In the genomic region with DNA sequence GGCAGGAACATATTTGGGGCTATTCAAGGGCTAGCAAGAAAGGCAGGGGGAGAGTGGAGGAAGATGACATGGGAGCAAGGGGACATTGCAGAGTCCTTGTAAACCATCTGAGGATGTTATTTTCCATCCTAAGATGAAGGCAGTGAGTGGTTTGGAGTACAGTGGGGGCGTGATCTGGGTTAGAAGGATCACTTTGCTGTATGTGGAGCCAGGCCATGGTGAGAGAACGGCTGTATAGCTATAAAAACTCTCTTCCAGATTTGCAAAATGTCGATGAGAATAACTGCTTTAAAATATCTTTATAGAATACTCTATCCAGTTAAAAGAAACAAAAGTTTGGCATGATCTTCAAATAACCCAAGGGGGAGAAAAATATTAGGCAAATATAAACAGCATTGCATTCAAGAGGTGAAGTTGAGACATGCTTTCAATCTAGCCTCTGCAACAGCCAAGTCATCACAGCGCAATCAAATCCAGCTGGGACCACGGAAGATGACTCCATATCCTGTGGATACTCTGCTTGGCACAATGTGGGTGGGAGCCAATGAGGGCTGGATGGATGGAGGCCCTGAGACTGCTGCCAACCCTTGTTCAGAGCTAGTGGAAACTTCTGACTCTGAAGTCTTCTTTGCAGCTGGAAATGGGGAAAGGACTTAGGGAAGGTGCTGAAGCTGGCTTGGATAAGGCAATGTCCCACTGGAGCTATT, we compare ENCODE assay signal across 11 cellular contexts.
DNase-seq lines count a peak whose midpoint lies in the region; ATAC-seq and TF ChIP-seq lines count a peak whose summit lies in the region.
"Had no signal": no experiment of that assay in that cellular context is flagged by ENCODE, and none has a peak within 500 bp of the region (broad histone marks: within the 10 kb centered on the region; RNA-seq: fewer than 3 reads in every experiment).

No MANE protein-coding gene starts in this region.

- peak; percentile 24 to 53 for ATAC-seq in lower lobe of right lung

- no peak overlapping the region for H3K27ac ChIP-seq in lower lobe of right lung
- H3K27ac ChIP-seq: uterus had no signal

- no peaks in the 10 kb centered on the region for H3K27me3 ChIP-seq in lower lobe of right lung (ENCODE audit: low read depth)
- H3K27me3 ChIP-seq: uterus had no signal

- intact Hi-C loops in lower lobe of right lung (cut with DNase I), result no loop called here

- H3K36me3 ChIP-seq in lower lobe of right lung, result no peaks in the 10 kb centered on the region
- H3K36me3 ChIP-seq: uterus had no signal

- H3K4me3 ChIP-seq in epithelial cell of esophagus (ENCODE audit: low read length) (no peak overlapping the region), lower lobe of right lung (no peak overlapping the region)
- H3K4me3 ChIP-seq: uterus had no signal

- TF ChIP-seq CTCF in AG09319 (IDR thresholded peaks at IDR 0.05; ENCODE audit: low read depth, low read length), result no peak
- no peak for TF ChIP-seq CTCF in epithelial cell of esophagus (IDR thresholded peaks at IDR 0.05; ENCODE audit: insufficient read depth, low read depth, low read length, missing control alignments)
- no peak for TF ChIP-seq CTCF in lower lobe of right lung (IDR thresholded peaks at IDR 0.05)

- H3K9me3 ChIP-seq in lower lobe of right lung, result no peaks in the 10 kb centered on the region
- H3K9me3 ChIP-seq: uterus had no signal

- peak; percentile 81 for DNase-seq in AG09319 (ENCODE audit: extremely low read depth, low read depth)
- DNase-seq in NCI-H226, result peak; percentile 50
- DNase-seq in epithelial cell of esophagus (ENCODE audit: low read depth), result peak; percentile 77
- no peak for DNase-seq in lower lobe of right lung
- no peak for DNase-seq in COLO668 (lab: John Stamatoyannopoulos, UW; ENCODE audit: unreplicated experiment)
- no peak for DNase-seq in HT-29 (ENCODE audit: low spot score)
- DNase-seq in hepatic stellate cell (ENCODE audit: low spot score), result no peak
- DNase-seq in glomerular visceral epithelial cell (ENCODE audit: extremely low spot score), result no peak
- DNase-seq: activated CD4-positive, alpha-beta T cell treated with anti-CD3 and anti-CD28 coated beads, Interleukin-2, amount 50 U/mL, for 48 hours; activated effector memory CD4-positive, alpha-beta T cell treated with anti-CD3 and anti-CD28 coated beads, Interleukin-2, amount 50 U/mL, for 16 hours; uterus had no signal

- H3K4me1 ChIP-seq in lower lobe of right lung, result peaks cover 9% of the 10 kb centered on the region
- H3K4me1 ChIP-seq: uterus had no signal

Comparison
In these comparisons a context has a peak if more than half of its experiments do, and no peak if none do; other contexts are left out.
1. DNase-seq: peak in AG09319 (single experiment), NCI-H226 (single experiment) and epithelial cell of esophagus (single experiment); none in lower lobe of right lung (single experiment), COLO668 (single experiment), HT-29 (single experiment), hepatic stellate cell (single experiment) and glomerular visceral epithelial cell (single experiment).